22 cellular contexts compared by ENCODE assay signal in genomic region chr7:7264306-7265040, GRCh38.
"Had no signal": no experiment of that assay in that cellular context is flagged by ENCODE, and none has a peak within 500 bp of the region (broad histone marks: within the 10 kb centered on the region; RNA-seq: fewer than 3 reads in every experiment).

No MANE protein-coding gene starts in this region.

- H3K9me3 ChIP-seq: psoas muscle, right lobe of liver, testis had no signal

- H3K4me2 ChIP-seq: neural progenitor cell had no signal

- H3K4me1 ChIP-seq: esophagus squamous epithelium, neural progenitor cell, psoas muscle, right lobe of liver, testis, tibial nerve had no signal

- H3K36me3 ChIP-seq: esophagus squamous epithelium, neural progenitor cell, right lobe of liver, spleen had no signal

- H3K9ac ChIP-seq: neural progenitor cell had no signal

- H3K9me3 Mint-ChIP-seq: effector memory CD8-positive, alpha-beta T cell; stimulated activated naive B cell treated with anti-CD40 and anti-IgM and Interleukin-4, amounts not matched to agents 10 μg/mL and 1 μg/mL and 100 μg/mL, for 72 hours had no signal

- H3K4me3 ChIP-seq: esophagus squamous epithelium, lung, neural progenitor cell, psoas muscle, right lobe of liver, spleen, testis, tibial nerve had no signal

- DNase-seq: effector memory CD8-positive, alpha-beta T cell; esophagus squamous epithelium; kidney; left cardiac atrium; left ventricle myocardium superior; mesendoderm; naive thymus-derived CD8-positive, alpha-beta T cell; nucleus accumbens; psoas muscle; retina; right lobe of liver; spleen; stimulated activated CD4-positive, alpha-beta T cell treated with anti-CD3 and anti-CD28 coated beads, Interleukin-15, amount 100 ng/mL, for 24 hours; stimulated activated CD4-positive, alpha-beta T cell treated with anti-CD3 and anti-CD28 coated beads, Interleukin-1b, Interleukin-23, amount 100 ng/mL, for 48 hours; stimulated activated CD4-positive, alpha-beta T cell treated with anti-CD3 and anti-CD28 coated beads, Interleukin-4, amount 100 ng/mL, for 24 hours; stimulated activated naive B cell treated with anti-CD40 and anti-IgM and Interleukin-4, amounts not matched to agents 10 μg/mL and 1 μg/mL and 100 μg/mL, for 72 hours; stimulated activated naive CD8-positive, alpha-beta T cell treated with anti-CD3 and anti-CD28 coated beads, Interleukin-15, amount 100 ng/mL, for 72 hours; testis had no signal

- H3K27me3 Mint-ChIP-seq: effector memory CD8-positive, alpha-beta T cell; naive thymus-derived CD8-positive, alpha-beta T cell; stimulated activated naive B cell treated with anti-CD40 and anti-IgM and Interleukin-4, amounts not matched to agents 10 μg/mL and 1 μg/mL and 100 μg/mL, for 72 hours; stimulated activated naive CD8-positive, alpha-beta T cell treated with anti-CD3 and anti-CD28 coated beads, Interleukin-15, amount 100 ng/mL, for 72 hours had no signal

- H3K27ac ChIP-seq: epithelial cell of prostate, esophagus squamous epithelium, neural progenitor cell, psoas muscle, right lobe of liver, spleen, testis, tibial nerve had no signal

- H3K4me3 Mint-ChIP-seq: effector memory CD8-positive, alpha-beta T cell; naive thymus-derived CD8-positive, alpha-beta T cell; neural progenitor cell; stimulated activated naive B cell treated with anti-CD40 and anti-IgM and Interleukin-4, amounts not matched to agents 10 μg/mL and 1 μg/mL and 100 μg/mL, for 72 hours; stimulated activated naive CD8-positive, alpha-beta T cell treated with anti-CD3 and anti-CD28 coated beads, Interleukin-15, amount 100 ng/mL, for 72 hours had no signal

- H3K4me1 Mint-ChIP-seq: neural progenitor cell had no signal

- ATAC-seq: effector memory CD8-positive, alpha-beta T cell; naive thymus-derived CD8-positive, alpha-beta T cell; psoas muscle; right lobe of liver; stimulated activated naive B cell treated with anti-CD40 and anti-IgM and Interleukin-4, amounts not matched to agents 10 μg/mL and 1 μg/mL and 100 μg/mL, for 72 hours; stimulated activated naive CD8-positive, alpha-beta T cell treated with anti-CD3 and anti-CD28 coated beads, Interleukin-15, amount 100 ng/mL, for 72 hours had no signal

- H2AFZ ChIP-seq: neural progenitor cell had no signal

- H3K27ac Mint-ChIP-seq: effector memory CD8-positive, alpha-beta T cell; neural progenitor cell; stimulated activated naive B cell treated with anti-CD40 and anti-IgM and Interleukin-4, amounts not matched to agents 10 μg/mL and 1 μg/mL and 100 μg/mL, for 72 hours had no signal

- H3K27me3 ChIP-seq: esophagus squamous epithelium, neural progenitor cell, right lobe of liver, spleen, testis, tibial nerve had no signal
